8 cellular contexts compared by ENCODE assay signal in genomic region chr10:22253578-22253882, GRCh38. TPM values are rescaled to one million over a fixed set of nuclear protein-coding genes. Genes with fewer than 3 reads are reported as not detected.
DNase-seq lines count a peak whose midpoint lies in the region; ATAC-seq and TF ChIP-seq lines count a peak whose summit lies in the region.

No MANE protein-coding gene starts in this region.

- peak overlapping the region; percentile 92 to 98 (median 97) for H3K27ac Mint-ChIP-seq in IgD-negative memory B cell
- peak overlapping the region; percentile 89 for H3K27ac Mint-ChIP-seq in activated naive CD8-positive, alpha-beta T cell

- H3K9me3 Mint-ChIP-seq in IgD-negative memory B cell = no peaks in the 10 kb centered on the region
- H3K9me3 Mint-ChIP-seq in activated naive CD8-positive, alpha-beta T cell (ENCODE audit: low read depth) = no peaks in the 10 kb centered on the region

- DNase-seq in stimulated activated CD4-positive, alpha-beta T cell treated with anti-CD3 and anti-CD28 coated beads, Interleukin-12 subunit alpha, Interleukin-12 subunit beta, amount 100 ng/mL, for 24 hours (ENCODE audit: low read depth in 2 of 2) = peak; percentile 19 to 22
- DNase-seq in SK-N-DZ (ENCODE audit: low spot score) (no peak), HEK293T (ENCODE audit: extremely low spot score) (no peak), NCI-H2029 treated with DMSO at 0.1 percent for 48 hours (lab: John Stamatoyannopoulos, UW) (no peak)

- no peak for ATAC-seq in GM21723 (IDR thresholded peaks at IDR 0.05; ENCODE audit: unreplicated experiment)

- CTCF ChIA-PET in HEK293T (lab: Yijun Ruan, JAX) = no interaction called here

- peaks cover 4% of the 10 kb centered on the region for H3K27me3 Mint-ChIP-seq in IgD-negative memory B cell
- peaks cover 10% of the 10 kb centered on the region for H3K27me3 Mint-ChIP-seq in activated naive CD8-positive, alpha-beta T cell

- H3K4me3 Mint-ChIP-seq in IgD-negative memory B cell = peak overlapping the region; percentile 94 to 98 (median 97)
- H3K4me3 Mint-ChIP-seq in activated naive CD8-positive, alpha-beta T cell = peak overlapping the region; percentile 85

- POLR2A ChIA-PET in HEK293T (lab: Yijun Ruan, JAX) = interaction anchor here (1.0 kb wide), 1 partner anchor 63 kb away, joined by 4 read pairs; the partner anchor contains the start of gene COMMD3

- peaks cover 5 to 19% (median 16%) of the 10 kb centered on the region in 3 donors for H3K4me1 Mint-ChIP-seq in IgD-negative memory B cell
- peaks cover 35% of the 10 kb centered on the region for H3K4me1 Mint-ChIP-seq in activated naive CD8-positive, alpha-beta T cell (ENCODE audit: low read depth)

- no peaks in the 10 kb centered on the region for H3K36me3 Mint-ChIP-seq in IgD-negative memory B cell
- H3K36me3 Mint-ChIP-seq in activated naive CD8-positive, alpha-beta T cell = no peaks in the 10 kb centered on the region

- peak overlapping the region; percentile 22 for H3K4me3 ChIP-seq in iPS-11a (ENCODE audit: low read depth, low read length)

TF ChIP-seq in HEK293T, 16 proteins besides CTCF, POLR2A, EP300 and RAD21:
- TF ChIP-seq SP1 (IDR thresholded peaks at IDR 0.05) = no peak

RNA-seq across cellular contexts. Expression of gene EBLN1, which starts 35.7 kb away (rescaled TPM):
- not detected for polyA plus RNA-seq in IgD-negative memory B cell
- polyA plus RNA-seq in SK-N-DZ (2014; cell fraction: cytosol; rRNA removed) = not detected in 2 replicates
- not detected in 2 replicates for polyA plus RNA-seq in SK-N-DZ (2014; cell fraction: nucleus; rRNA removed)

Comparison
In these comparisons a context has a peak if more than half of its experiments do, and no peak if none do; other contexts are left out.
1. DNase-seq: peak in stimulated activated CD4-positive, alpha-beta T cell treated with anti-CD3 and anti-CD28 coated beads, Interleukin-12 subunit alpha, Interleukin-12 subunit beta, amount 100 ng/mL, for 24 hours (2 of 2); none in SK-N-DZ (single experiment), HEK293T (single experiment) and NCI-H2029 treated with DMSO at 0.1 percent for 48 hours (single experiment).